Comparison of ENCODE assay signal across 19 cellular contexts in the genomic region with DNA sequence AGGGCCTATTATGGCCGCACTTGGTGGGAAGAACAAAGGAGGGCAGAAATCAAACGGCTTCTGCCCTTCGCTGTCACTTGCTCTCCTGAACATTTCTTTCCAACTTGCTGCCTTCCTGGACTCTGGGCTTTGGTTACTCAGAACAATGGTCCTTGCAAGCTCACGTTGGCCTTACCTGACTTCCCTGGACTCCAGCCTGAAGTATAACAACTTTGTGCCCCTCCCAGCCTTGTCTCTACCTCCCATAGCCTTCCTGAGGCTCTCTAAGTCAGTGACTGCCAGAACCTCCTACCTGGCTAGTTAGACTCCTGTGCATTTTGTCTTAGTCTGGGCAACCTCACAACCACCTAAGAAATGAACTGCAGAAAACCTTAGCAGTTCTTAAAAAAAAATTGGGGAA.
"Had no signal": no experiment of that assay in that cellular context is flagged by ENCODE, and none has a peak within 500 bp of the region (broad histone marks: within the 10 kb centered on the region; RNA-seq: fewer than 3 reads in every experiment).

No MANE protein-coding gene starts in this region.

- H3K4me1 Mint-ChIP-seq: activated naive CD4-positive, alpha-beta T cell treated with anti-CD3 and anti-CD28 coated beads, Interleukin-2, amount 50 U/mL, for 24 hours; mesothelial cell of epicardium had no signal

- H3K27ac Mint-ChIP-seq: activated naive CD4-positive, alpha-beta T cell treated with anti-CD3 and anti-CD28 coated beads, Interleukin-2, amount 50 U/mL, for 24 hours; activated T-cell treated with anti-CD3 and anti-CD28 coated beads, Interleukin-2, amount 50 U/mL, for 72 hours; effector memory CD8-positive, alpha-beta T cell; mesothelial cell of epicardium; T-helper 1 cell treated with Interleukin-12 subunit alpha and Interleukin-12 subunit beta and Interleukin-4 antibody, amounts not matched to agents 30 μg/mL and 1 μg/mL, for 36 hours had no signal

- H3K4me3 Mint-ChIP-seq: activated naive CD4-positive, alpha-beta T cell treated with anti-CD3 and anti-CD28 coated beads, Interleukin-2, amount 50 U/mL, for 24 hours; activated T-cell treated with anti-CD3 and anti-CD28 coated beads, Interleukin-2, amount 50 U/mL, for 72 hours; effector memory CD8-positive, alpha-beta T cell; mesothelial cell of epicardium; T-helper 1 cell treated with Interleukin-12 subunit alpha and Interleukin-12 subunit beta and Interleukin-4 antibody, amounts not matched to agents 30 μg/mL and 1 μg/mL, for 36 hours had no signal

- H3K36me3 ChIP-seq: left lung, thyroid gland had no signal

- H2AFZ ChIP-seq: hepatocyte, parathyroid adenoma had no signal

- H3K4me2 ChIP-seq: hepatocyte had no signal

- H3K9me3 Mint-ChIP-seq: activated naive CD4-positive, alpha-beta T cell treated with anti-CD3 and anti-CD28 coated beads, Interleukin-2, amount 50 U/mL, for 24 hours; activated T-cell treated with anti-CD3 and anti-CD28 coated beads, Interleukin-2, amount 50 U/mL, for 72 hours; effector memory CD8-positive, alpha-beta T cell; mesothelial cell of epicardium; T-helper 1 cell treated with Interleukin-12 subunit alpha and Interleukin-12 subunit beta and Interleukin-4 antibody, amounts not matched to agents 30 μg/mL and 1 μg/mL, for 36 hours had no signal

- H3K36me3 Mint-ChIP-seq: activated naive CD4-positive, alpha-beta T cell treated with anti-CD3 and anti-CD28 coated beads, Interleukin-2, amount 50 U/mL, for 24 hours; mesothelial cell of epicardium had no signal

- DNase-seq: activated CD4-positive, alpha-beta T cell treated with anti-CD3 and anti-CD28 coated beads, Interleukin-2, amount 50 U/mL, for 1 hour; activated CD4-positive, CD25-positive, alpha-beta regulatory T cell treated with anti-CD3 and anti-CD28 coated beads, Interleukin-2, amount 50 U/mL, for 72 hours; activated CD8-positive, alpha-beta memory T cell treated with anti-CD3 and anti-CD28 coated beads, Interleukin-2, amount 50 U/mL, for 48 hours; activated effector memory CD4-positive, alpha-beta T cell treated with anti-CD3 and anti-CD28 coated beads, Interleukin-2, amount 50 U/mL, for 16 hours; activated T-cell treated with anti-CD3 and anti-CD28 coated beads, Interleukin-2, amount 50 U/mL, for 72 hours; dermis blood vessel endothelial cell; effector memory CD8-positive, alpha-beta T cell; foreskin fibroblast; left lung; stimulated activated CD8-positive, alpha-beta memory T cell treated with anti-CD3 and anti-CD28 coated beads, Interleukin-4, amount 100 ng/mL, for 48 hours; stimulated activated naive CD4-positive, alpha-beta T cell; thyroid gland had no signal

- FAIRE-seq: keratinocyte had no signal

- H3K79me2 ChIP-seq: hepatocyte, parathyroid adenoma had no signal

- H3K9ac ChIP-seq: parathyroid adenoma had no signal

- H3K27me3 ChIP-seq: hepatocyte, left lung, thyroid gland had no signal

- H3K9me3 ChIP-seq: left lung, thyroid gland had no signal

- H3K4me1 ChIP-seq: left lung, parathyroid adenoma had no signal

- H3K4me3 ChIP-seq: hepatocyte, left lung, thyroid gland had no signal

- H3K27ac ChIP-seq: epithelial cell of prostate, hepatocyte, left lung, parathyroid adenoma, thyroid gland had no signal
